9 cellular contexts compared by ENCODE assay signal in genomic region chr3:195259146-195259563, GRCh38. TPM values are rescaled to one million over a fixed set of nuclear protein-coding genes. Genes with fewer than 3 reads are reported as not detected.
DNase-seq lines count a peak whose midpoint lies in the region; ATAC-seq and TF ChIP-seq lines count a peak whose summit lies in the region.
"Had no signal": no experiment of that assay in that cellular context is flagged by ENCODE, and none has a peak within 500 bp of the region (broad histone marks: within the 10 kb centered on the region; RNA-seq: fewer than 3 reads in every experiment).

No MANE protein-coding gene starts in this region.

- no peaks in the 10 kb centered on the region for H3K36me3 Mint-ChIP-seq in MCF 10A (ENCODE audit: insufficient read depth, unreplicated experiment)

- DNase-seq in DMS153 treated with DMSO at 0.1 percent for 48 hours (lab: John Stamatoyannopoulos, UW; ENCODE audit: unreplicated experiment) = peak; percentile 56
- no peak for DNase-seq in DMS153 (lab: John Stamatoyannopoulos, UW)
- DNase-seq in Jurkat, Clone E6-1 (ENCODE audit: low read depth, low spot score) = no peak
- DNase-seq in MCF 10A (ENCODE audit: unreplicated experiment) = no peak
- DNase-seq in lung (ENCODE audit: low spot score) = no peak
- no peak for DNase-seq in upper lobe of right lung
- no peak for DNase-seq in HEK293T (ENCODE audit: extremely low spot score)

- ATAC-seq in lung (ENCODE audit: insufficient read depth, low FRiP score) (peak; percentile 29), upper lobe of right lung (no peak), GM18498 (IDR thresholded peaks at IDR 0.05; ENCODE audit: unreplicated experiment) (no peak)

- H3K4me3 ChIP-seq in Jurkat, Clone E6-1 (ENCODE audit: low read length) = peak overlapping the region; percentile 44
- H3K4me3 ChIP-seq in lung (peak overlapping the region; percentile 24), upper lobe of right lung (peak overlapping the region; percentile 76)

- TF ChIP-seq CTCF in MCF 10A (IDR thresholded peaks at IDR 0.05; ENCODE audit: unreplicated experiment) (no peak), lung (IDR thresholded peaks at IDR 0.05; ENCODE audit: control extremely low read depth, extremely low read depth) (no peak), upper lobe of right lung (IDR thresholded peaks at IDR 0.05) (no peak)

- H3K27ac ChIP-seq in lung (ENCODE audit: low read depth in 1 of 2, low read length in 1 of 2) (peak overlapping the region; percentile 79 to 96), upper lobe of right lung (peak overlapping the region; percentile 91)
- H3K27ac ChIP-seq: 22Rv1 had no signal

- intact Hi-C loops in MCF 10A (cut with micrococcal nuclease) (no loop called here), upper lobe of right lung (cut with DNase I) (loop anchor here (5.0 to 10.0 kb wide), 2 partner anchors 124 to 577 kb away; no protein-coding TSS in a partner anchor)

- BruUV-seq in MCF 10A (replicated peaks; lab: Mats Ljungman, UMichigan) = no TSS peak

- H3K4me1 ChIP-seq in lung (ENCODE audit: control insufficient read depth in 2 of 2, insufficient read depth in 2 of 2, low read length in 2 of 2) (peaks cover 0 to 7% of the 10 kb centered on the region in 2 donors), upper lobe of right lung (peaks cover 26% of the 10 kb centered on the region)

- no peak overlapping the region for H3K27ac Mint-ChIP-seq in MCF 10A (ENCODE audit: low read depth, unreplicated experiment)

- 43 to 44% methylated on average over 11 to 12 of the region's 12 CpGs for WGBS in lung, 2 donors

- peak overlapping the region; percentile 67 for H3K4me3 Mint-ChIP-seq in MCF 10A (ENCODE audit: unreplicated experiment)

- H3K9me3 Mint-ChIP-seq in MCF 10A (ENCODE audit: unreplicated experiment) = no peaks in the 10 kb centered on the region

- H3K27me3 Mint-ChIP-seq in MCF 10A (ENCODE audit: insufficient read depth, unreplicated experiment) = no peaks in the 10 kb centered on the region

- H3K27me3 ChIP-seq in lung (ENCODE audit: control insufficient read depth, insufficient read depth) (no peaks in the 10 kb centered on the region), upper lobe of right lung (no peaks in the 10 kb centered on the region)

- H3K9me3 ChIP-seq in lung (ENCODE audit: control insufficient read depth in 2 of 2, insufficient read depth in 1 of 2, low read length in 1 of 2) (no peaks in the 10 kb centered on the region), upper lobe of right lung (no peaks in the 10 kb centered on the region)

- H3K36me3 ChIP-seq in lung (ENCODE audit: control insufficient read depth in 2 of 2, insufficient read depth in 2 of 2, low read length in 2 of 2) = peaks cover 0 to 2% of the 10 kb centered on the region in 2 donors
- no peaks in the 10 kb centered on the region for H3K36me3 ChIP-seq in upper lobe of right lung

- CTCF ChIA-PET in MCF 10A (lab: Yijun Ruan, JAX) (interaction anchor here (0.7 to 2.2 kb wide), 7 partner anchors 9 to 590 kb away, joined by 3 to 17 read pairs (median 4); partner anchors contain the start of gene LSG1), HEK293T (lab: Yijun Ruan, JAX) (interaction anchor here (1.0 kb wide), 1 partner anchor 577 kb away, joined by 4 read pairs; no protein-coding TSS in a partner anchor)

- H3K4me1 Mint-ChIP-seq in MCF 10A (ENCODE audit: insufficient read depth, unreplicated experiment) = peaks cover 6% of the 10 kb centered on the region

- POLR2A ChIA-PET in MCF 10A (lab: Yijun Ruan, JAX) (interaction anchor here (0.6 to 2.0 kb wide), 9 partner anchors 11 to 587 kb away, joined by 3 to 10 read pairs (median 4); partner anchors contain the start of genes FAM43A and LSG1), HEK293T (lab: Yijun Ruan, JAX) (no interaction called here)

TF ChIP-seq in HEK293T, 16 proteins besides CTCF, POLR2A, EP300 and RAD21:
- TF ChIP-seq PKNOX1 (IDR thresholded peaks at IDR 0.05) = no peak
- TF ChIP-seq L3MBTL2 (conservative IDR thresholded peaks at IDR 0.05) = no peak
- no peak for TF ChIP-seq SUZ12 (IDR thresholded peaks at IDR 0.05)
- no peak for TF ChIP-seq ELF4 (IDR thresholded peaks at IDR 0.05)
- TF ChIP-seq LEF1 (IDR thresholded peaks at IDR 0.05; ENCODE audit: borderline replicate concordance) = no peak
- TF ChIP-seq BHLHE40 (IDR thresholded peaks at IDR 0.05; ENCODE audit: borderline replicate concordance) = no peak
- no peak for TF ChIP-seq CTBP1 (IDR thresholded peaks at IDR 0.05; ENCODE audit: borderline replicate concordance)

RNA-seq across cellular contexts. Expression of gene XXYLT1, which starts 11.8 kb away (rescaled TPM):
- polyA plus RNA-seq in Jurkat, Clone E6-1 (2012; ENCODE audit: insufficient read depth, insufficient read length) = 9.9 TPM
- total RNA-seq in MCF 10A (2022) (10.0 and 10.9 TPM in 2 replicates), lung (10 to 100 TPM; 13.7 to 15.4 TPM), upper lobe of right lung (9.8 TPM)
- 1 to 10 TPM; 4.7 to 9.2 TPM for polyA plus RNA-seq in lung

Comparison
In these comparisons a context has a peak if more than half of its experiments do, and no peak if none do; other contexts are left out.
1. H3K4me3 ChIP-seq: peak in every context shown above with its lines; median percentile 76 in upper lobe of right lung; 44 in Jurkat, Clone E6-1; 24 in lung.